ENCODE assay signal across 8 cellular contexts in genomic region chr20:11716239-11716944, GRCh38.
A peak's percentile ranks its signal among the peaks of the same experiment; 100 is the strongest.
DNase-seq lines count a peak whose midpoint lies in the region; ATAC-seq and TF ChIP-seq lines count a peak whose summit lies in the region.
"Had no signal": no experiment of that assay in that cellular context is flagged by ENCODE, and none has a peak within 500 bp of the region (broad histone marks: within the 10 kb centered on the region; RNA-seq: fewer than 3 reads in every experiment).

No MANE protein-coding gene starts in this region.

- H3K9me3 Mint-ChIP-seq in naive thymus-derived CD8-positive, alpha-beta T cell = peaks cover 0 to 12% (median 2%) of the 10 kb centered on the region in 9 donors

- H3K4me3 Mint-ChIP-seq in naive thymus-derived CD8-positive, alpha-beta T cell = no peak overlapping the region
- H3K4me3 Mint-ChIP-seq: natural killer cell treated with Interleukin-12 subunit alpha and Interleukin-12 subunit beta and Interleukin-15 and Interleukin-18, amount 100 ng/mL, for 72 hours had no signal

- no peak overlapping the region for H3K4me3 ChIP-seq in dorsolateral prefrontal cortex
- H3K4me3 ChIP-seq in retinal pigment epithelial cell (ENCODE audit: low read length) = no peak overlapping the region

- ATAC-seq in naive thymus-derived CD8-positive, alpha-beta T cell = no peak
- ATAC-seq: natural killer cell treated with Interleukin-12 subunit alpha and Interleukin-12 subunit beta and Interleukin-15 and Interleukin-18, amount 100 ng/mL, for 72 hours had no signal

- peaks cover 0 to 5% (median 0%) of the 10 kb centered on the region in 5 donors for H3K27me3 Mint-ChIP-seq in naive thymus-derived CD8-positive, alpha-beta T cell
- H3K27me3 Mint-ChIP-seq: natural killer cell treated with Interleukin-12 subunit alpha and Interleukin-12 subunit beta and Interleukin-15 and Interleukin-18, amount 100 ng/mL, for 72 hours had no signal

- TF ChIP-seq CTCF in dorsolateral prefrontal cortex (IDR thresholded peaks at IDR 0.05 in 54 of 56, conservative IDR thresholded peaks at IDR 0.05 in 2 of 56; ENCODE audit: low read depth in 1 of 56, partially characterized antibody in 56 of 56) = peak in 10 of 56 donors; percentile 10 to 31 (median 16)
- peak; percentile 68 for TF ChIP-seq CTCF in retinal pigment epithelial cell (conservative IDR thresholded peaks at IDR 0.05; ENCODE audit: low read depth, low read length)

- H3K36me3 Mint-ChIP-seq in naive thymus-derived CD8-positive, alpha-beta T cell = no peaks in the 10 kb centered on the region
- H3K36me3 Mint-ChIP-seq: natural killer cell treated with Interleukin-12 subunit alpha and Interleukin-12 subunit beta and Interleukin-15 and Interleukin-18, amount 100 ng/mL, for 72 hours had no signal

- DNase-seq in H4 (ENCODE audit: low spot score) = peak; percentile 87
- DNase-seq in NCI-H526 (lab: John Stamatoyannopoulos, UW) = peak; percentile 48 to 59
- no peak for DNase-seq in dorsolateral prefrontal cortex
- peak; percentile 17 for DNase-seq in retinal pigment epithelial cell (ENCODE audit: low read depth)
- DNase-seq in naive thymus-derived CD8-positive, alpha-beta T cell = no peak
- DNase-seq in mesenteric fat pad (ENCODE audit: low spot score) = no peak
- no peak for DNase-seq in mucosa of gallbladder (ENCODE audit: low spot score)

- no peak overlapping the region for H3K27ac Mint-ChIP-seq in naive thymus-derived CD8-positive, alpha-beta T cell
- H3K27ac Mint-ChIP-seq: natural killer cell treated with Interleukin-12 subunit alpha and Interleukin-12 subunit beta and Interleukin-15 and Interleukin-18, amount 100 ng/mL, for 72 hours had no signal

- no peaks in the 10 kb centered on the region for H3K27me3 ChIP-seq in dorsolateral prefrontal cortex

- peak overlapping the region in 48 of 59 donors; percentile 2 to 85 (median 60) for H3K27ac ChIP-seq in dorsolateral prefrontal cortex

- peaks cover 0 to 2% (median 0%) of the 10 kb centered on the region in 4 donors for H3K4me1 Mint-ChIP-seq in naive thymus-derived CD8-positive, alpha-beta T cell

- intact Hi-C loops in dorsolateral prefrontal cortex (cut with DNase I) = no loop called here

- POLR2A ChIA-PET in naive thymus-derived CD8-positive, alpha-beta T cell (lab: Charles Lee) = no interaction called here

Comparison
In these comparisons a context has a peak if more than half of its experiments do, and no peak if none do; other contexts are left out.
1. DNase-seq: peak in H4 (single experiment), NCI-H526 (2 of 2) and retinal pigment epithelial cell (single experiment); none in dorsolateral prefrontal cortex (0 of 10), naive thymus-derived CD8-positive, alpha-beta T cell (0 of 10), mesenteric fat pad (single experiment) and mucosa of gallbladder (single experiment).